In genomic region chr15:40096094-40096876, GRCh38 we compare ENCODE assay signal across 8 cellular contexts. TPM values are rescaled to one million over a fixed set of nuclear protein-coding genes. Genes with fewer than 3 reads are reported as not detected.
DNase-seq lines count a peak whose midpoint lies in the region; ATAC-seq and TF ChIP-seq lines count a peak whose summit lies in the region.

No MANE protein-coding gene starts in this region.

- H4K91ac ChIP-seq in trophoblast cell (ENCODE audit: low read depth, low read length): peak overlapping the region; percentile 40

- H2BK12ac ChIP-seq in trophoblast cell (ENCODE audit: low read length): peak overlapping the region; percentile 42

- H4K20me1 ChIP-seq in SU-DHL-6 (ENCODE audit: low read depth, low read length): no peaks in the 10 kb centered on the region

- no CpG with 5 or more reads among the region's 8 CpGs for WGBS in trophoblast cell (ENCODE audit: extremely low coverage, insufficient coverage, insufficient read length)

- no peak overlapping the region for H3K23ac ChIP-seq in trophoblast cell (ENCODE audit: low read length)

- H4K12ac ChIP-seq in trophoblast cell (ENCODE audit: low read depth, low read length): no peak overlapping the region

- peak overlapping the region; percentile 68 for H3K9ac ChIP-seq in SU-DHL-6 (ENCODE audit: low read length)
- H3K9ac ChIP-seq in trophoblast cell (ENCODE audit: low read length): no peak overlapping the region

- H2AFZ ChIP-seq in SU-DHL-6 (ENCODE audit: low read depth, low read length, severe bottlenecking) (no peak overlapping the region), trophoblast cell (ENCODE audit: insufficient read depth, low read length, poor library complexity) (no peak overlapping the region)

- H3K27me3 ChIP-seq in H7 (ENCODE audit: control insufficient read depth, insufficient read depth, low read length): no peaks in the 10 kb centered on the region
- no peaks in the 10 kb centered on the region for H3K27me3 ChIP-seq in SU-DHL-6 (ENCODE audit: low read length)
- H3K27me3 ChIP-seq in trophoblast cell (ENCODE audit: insufficient read depth, low read length): no peaks in the 10 kb centered on the region

- no peak overlapping the region for H3K4ac ChIP-seq in trophoblast cell (ENCODE audit: low read depth, low read length)

- H3K27ac ChIP-seq in SU-DHL-6 (ENCODE audit: low read depth, low read length) (peak overlapping the region; percentile 98), trophoblast cell (ENCODE audit: low read depth, low read length) (no peak overlapping the region)

- H3K9me3 ChIP-seq in SU-DHL-6 (ENCODE audit: insufficient read depth, low read length) (no peaks in the 10 kb centered on the region), trophoblast cell (ENCODE audit: insufficient read depth, low read depth, low read length) (no peaks in the 10 kb centered on the region)

- H3K4me2 ChIP-seq in SU-DHL-6 (ENCODE audit: low read depth, low read length, poor library complexity, severe bottlenecking) (peak overlapping the region; percentile 70), trophoblast cell (ENCODE audit: low read length) (no peak overlapping the region)

- H2BK5ac ChIP-seq in trophoblast cell (ENCODE audit: low read depth, low read length, poor library complexity): no peak overlapping the region

- H3K79me2 ChIP-seq in SU-DHL-6 (ENCODE audit: insufficient read depth, low read length) (peaks cover 62% of the 10 kb centered on the region), trophoblast cell (ENCODE audit: control insufficient read depth, insufficient read depth, low read length, poor library complexity) (peaks cover 4% of the 10 kb centered on the region)

- H3F3A ChIP-seq in SU-DHL-6 (ENCODE audit: insufficient read depth): peaks cover 81% of the 10 kb centered on the region

- H3K9me2 ChIP-seq in SU-DHL-6 (replicated peaks; ENCODE audit: insufficient read depth, low read length): no peaks in the 10 kb centered on the region

- H4K8ac ChIP-seq in trophoblast cell (ENCODE audit: low read depth, low read length): no peak overlapping the region

- peak; percentile 31 for ATAC-seq in GM18519 (IDR thresholded peaks at IDR 0.05; ENCODE audit: low FRiP score, unreplicated experiment)
- no peak for ATAC-seq in HG03045 (IDR thresholded peaks at IDR 0.05; ENCODE audit: unreplicated experiment)

- DNase-seq in H7 (peak; percentile 28), trophoblast cell (no peak), SHP77 treated with DMSO at 0.1 percent for 48 hours (lab: John Stamatoyannopoulos, UW) (no peak)
- no peak for DNase-seq in activated effector memory CD4-positive, alpha-beta T cell treated with Interleukin-2 at 50 U/mL for 16 hours
- DNase-seq in central memory CD4-positive, alpha-beta T cell: no peak

- H3K18ac ChIP-seq in trophoblast cell (ENCODE audit: low read length): no peak overlapping the region

- H2AK5ac ChIP-seq in trophoblast cell (ENCODE audit: low read length): no peak overlapping the region

- H3K4me3 ChIP-seq in H7 (ENCODE audit: insufficient read depth, low read depth, low read length): no peak overlapping the region
- peak overlapping the region; percentile 8 for H3K4me3 ChIP-seq in SU-DHL-6 (ENCODE audit: insufficient read depth, low read length, poor library complexity, severe bottlenecking)
- no peak overlapping the region for H3K4me3 ChIP-seq in trophoblast cell (ENCODE audit: low read depth, low read length)

- H3K79me1 ChIP-seq in trophoblast cell (ENCODE audit: low read length): peaks cover 50% of the 10 kb centered on the region

- H2BK120ac ChIP-seq in trophoblast cell (ENCODE audit: insufficient read depth, low read length, poor library complexity): no peak overlapping the region

- peak overlapping the region; percentile 48 for H3K14ac ChIP-seq in trophoblast cell (ENCODE audit: low read length)

- H3K4me1 ChIP-seq in trophoblast cell (ENCODE audit: control insufficient read depth in 1 of 2, insufficient read depth in 2 of 2, low read length in 2 of 2): peaks cover 60 to 69% of the 10 kb centered on the region in 2 experiments

- H3K36me3 ChIP-seq in H7 (replicated peaks; ENCODE audit: control insufficient read depth, insufficient read depth, low read length) (no peaks in the 10 kb centered on the region; the same call in 1 of the 2 replicates), SU-DHL-6 (ENCODE audit: low read length) (peaks cover 10% of the 10 kb centered on the region), trophoblast cell (ENCODE audit: control insufficient read depth in 1 of 2, insufficient read depth in 2 of 2, low read length in 2 of 2) (peaks cover 21% of the 10 kb centered on the region in 2 experiments)

- no peak for TF ChIP-seq CTCF in SU-DHL-6 (IDR thresholded peaks at IDR 0.05; ENCODE audit: insufficient read depth, low read length, poor library complexity, severe bottlenecking)

RNA-seq across cellular contexts. Expression of gene BMF, which starts 12.4 kb away (rescaled TPM):
- 11.9 and 12.4 TPM in 2 replicates for total RNA-seq in H7 (2014; rRNA removed; shearing (Covaris generic))
- 20.8 and 22.5 TPM in 2 replicates for polyA plus RNA-seq in trophoblast cell (2013)

RNA-seq across cellular contexts. Expression of gene SRP14, which starts 57.3 kb away (rescaled TPM):
- 148 and 156 TPM in 2 replicates for total RNA-seq in H7 (2014; rRNA removed; shearing (Covaris generic))
- 497 and 515 TPM in 2 replicates for polyA plus RNA-seq in trophoblast cell (2013)
